In the genomic region with DNA sequence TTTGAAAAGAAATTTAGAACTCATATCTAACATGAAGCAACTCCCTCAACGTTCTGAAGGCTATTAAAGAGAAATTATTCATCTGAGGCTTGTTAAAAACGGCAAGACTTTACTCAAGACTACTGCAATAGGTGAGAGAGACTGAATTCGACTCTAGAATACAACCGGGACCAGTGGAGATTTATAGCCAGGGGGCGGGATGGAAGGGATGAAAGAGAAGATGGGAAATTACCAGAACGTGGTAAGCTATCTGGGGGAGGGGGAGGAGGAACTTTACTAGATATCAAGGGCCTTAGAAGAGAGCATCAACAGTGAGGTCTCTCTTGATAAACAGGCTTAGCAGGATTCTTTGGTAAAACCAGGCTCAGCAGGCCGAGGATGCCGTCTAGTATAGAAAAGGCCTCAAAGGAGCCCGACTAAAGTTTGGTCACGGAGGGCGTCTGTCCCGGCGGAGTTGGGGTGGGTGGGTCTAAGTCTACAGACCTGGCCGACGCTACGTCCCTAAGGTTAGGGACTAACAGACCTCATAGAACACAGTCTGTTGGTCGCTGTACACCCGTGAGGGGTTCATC, we compare ENCODE assay signal across 8 cellular contexts. TPM values are rescaled to one million over a fixed set of nuclear protein-coding genes. Genes with fewer than 3 reads are reported as not detected.
DNase-seq lines count a peak whose midpoint lies in the region; ATAC-seq and TF ChIP-seq lines count a peak whose summit lies in the region.

No MANE protein-coding gene starts in this region.

- BruUV-seq in PC-9 (replicated peaks; lab: Mats Ljungman, UMichigan): TSS peak; percentile 96

- H4K20me1 ChIP-seq in PC-9 (ENCODE audit: insufficient read depth): no peaks in the 10 kb centered on the region

- H3K36me3 ChIP-seq in PC-9 (ENCODE audit: low read depth) (no peaks in the 10 kb centered on the region), esophagus muscularis mucosa (no peaks in the 10 kb centered on the region), parathyroid adenoma (ENCODE audit: control insufficient read depth, insufficient read depth, low read length) (no peaks in the 10 kb centered on the region)

- TF ChIP-seq CTCF in PC-9 (conservative IDR thresholded peaks at IDR 0.05): no peak
- no peak for TF ChIP-seq CTCF in esophagus muscularis mucosa (IDR thresholded peaks at IDR 0.05)
- no peak for TF ChIP-seq CTCF in parathyroid adenoma (IDR thresholded peaks at IDR 0.05)

- H3K9me3 ChIP-seq in PC-9 (ENCODE audit: insufficient read depth, low read depth) (no peaks in the 10 kb centered on the region), esophagus muscularis mucosa (no peaks in the 10 kb centered on the region), parathyroid adenoma (ENCODE audit: control insufficient read depth, low read length) (no peaks in the 10 kb centered on the region)

- peak overlapping the region; percentile 7 for H3K9ac ChIP-seq in parathyroid adenoma

- peaks cover 15% of the 10 kb centered on the region for H3K79me2 ChIP-seq in PC-9 (ENCODE audit: low read depth)
- H3K79me2 ChIP-seq in parathyroid adenoma: no peaks in the 10 kb centered on the region

- peak overlapping the region; percentile 95 for H3K4me3 ChIP-seq in PC-9
- peak overlapping the region; percentile 74 to 93 (median 82) for H3K4me3 ChIP-seq in esophagus muscularis mucosa
- H3K4me3 ChIP-seq in parathyroid adenoma (ENCODE audit: low read depth, low read length): peak overlapping the region; percentile 82

- ATAC-seq in GM18867 (IDR thresholded peaks at IDR 0.05; ENCODE audit: unreplicated experiment) (peak; percentile 34), HG02610 (IDR thresholded peaks at IDR 0.05; ENCODE audit: unreplicated experiment) (peak; percentile 36)

- CTCF ChIA-PET in PC-9 (lab: Charles Lee): interaction anchor here (1.0 kb wide), 1 partner anchor 12 kb away, joined by 3 read pairs; no protein-coding TSS in a partner anchor

- no peak for DNase-seq in PC-9
- no peak for DNase-seq in esophagus muscularis mucosa (ENCODE audit: extremely low spot score)
- DNase-seq in stimulated activated CD4-positive, alpha-beta T cell treated with anti-CD3 and anti-CD28 coated beads, Interleukin-2, amount 100 ng/mL, for 48 hours: no peak
- DNase-seq in retina: no peak
- DNase-seq in medulla oblongata (ENCODE audit: extremely low spot score): no peak

- peak overlapping the region; percentile 97 for H2AFZ ChIP-seq in PC-9
- H2AFZ ChIP-seq in parathyroid adenoma: peak overlapping the region; percentile 98

- intact Hi-C loops in PC-9 (cut with micrococcal nuclease; ENCODE audit: unreplicated experiment): loop anchor here (1.0 to 10.0 kb wide), 2 partner anchors 12 to 1954 kb away; no protein-coding TSS in a partner anchor
- intact Hi-C loops in esophagus muscularis mucosa (cut with DNase I): no loop called here

- POLR2A ChIA-PET in PC-9 (lab: Charles Lee; ENCODE audit: unreplicated experiment): interaction anchor here (0.5 to 0.6 kb wide), 2 partner anchors 131 to 199 kb away, joined by 3 to 5 read pairs; no protein-coding TSS in a partner anchor

- no peak for TF ChIP-seq POLR2A in esophagus muscularis mucosa (IDR thresholded peaks at IDR 0.05; ENCODE audit: low read depth)

- no peaks in the 10 kb centered on the region for H3K9me2 ChIP-seq in PC-9 (ENCODE audit: insufficient read depth)

- peaks cover 2% of the 10 kb centered on the region; the same call in 1 of the 2 replicates for H3K27me3 ChIP-seq in PC-9 (ENCODE audit: insufficient read depth, low read depth)
- no peaks in the 10 kb centered on the region for H3K27me3 ChIP-seq in esophagus muscularis mucosa
- no peaks in the 10 kb centered on the region for H3K27me3 ChIP-seq in parathyroid adenoma (ENCODE audit: control insufficient read depth, insufficient read depth, low read length)

- WGBS in esophagus muscularis mucosa: 6% methylated on average over 13 of the region's 18 CpGs

- H3F3A ChIP-seq in PC-9 (ENCODE audit: insufficient read depth, low read depth): peaks cover 6% of the 10 kb centered on the region

- H3K4me1 ChIP-seq in PC-9 (replicated peaks; ENCODE audit: insufficient read depth) (peaks cover 12% of the 10 kb centered on the region), esophagus muscularis mucosa (peaks cover 6 to 36% (median 26%) of the 10 kb centered on the region in 4 donors), parathyroid adenoma (peaks cover 4% of the 10 kb centered on the region)

- H3K4me2 ChIP-seq in PC-9 (peak overlapping the region; percentile 96), parathyroid adenoma (ENCODE audit: low read length) (peak overlapping the region; percentile 96)

- peak overlapping the region; percentile 69 for H3K27ac ChIP-seq in PC-9
- H3K27ac ChIP-seq in esophagus muscularis mucosa (replicated peaks in 1 of 4): peak overlapping the region; percentile 84 to 98 (median 92)
- peak overlapping the region; percentile 79 for H3K27ac ChIP-seq in parathyroid adenoma

- no peak for TF ChIP-seq EP300 in esophagus muscularis mucosa (IDR thresholded peaks at IDR 0.05)

RNA-seq across cellular contexts. Expression of a gene that starts 0.6 kb away (rescaled TPM):
- total RNA-seq in PC-9 (2021) (9.0 and 13.2 TPM in 2 replicates), esophagus muscularis mucosa (1 to 10 TPM; 6.6 to 7.6 (median 7.4) TPM)

RNA-seq across cellular contexts. Expression of a gene that starts 46.8 kb away (rescaled TPM):
- total RNA-seq in PC-9 (2021) (0.09 TPM in 1 of 2 replicates, not detected in the other), esophagus muscularis mucosa (100 to 1,000 TPM; 101 to 122 (median 111) TPM)

RNA-seq across cellular contexts. Expression of a gene that starts 59.1 kb away (rescaled TPM):
- total RNA-seq in PC-9 (2021) (not detected in 2 replicates), esophagus muscularis mucosa (not detected)

Comparison
In these comparisons a context has a peak if more than half of its experiments do, and no peak if none do; other contexts are left out.
1. RNA of a gene that starts 46.8 kb away (total RNA-seq): 101 to 122 TPM in esophagus muscularis mucosa; 0.09 TPM in PC-9; every median in the first group is over 10 times any median in the second.
2. Peak in every context shown above with its lines, with median percentiles within 50 percentile points of each other: H3K27ac ChIP-seq and H3K4me3 ChIP-seq.